ENCODE assay signal across 8 cellular contexts in the genomic region with DNA sequence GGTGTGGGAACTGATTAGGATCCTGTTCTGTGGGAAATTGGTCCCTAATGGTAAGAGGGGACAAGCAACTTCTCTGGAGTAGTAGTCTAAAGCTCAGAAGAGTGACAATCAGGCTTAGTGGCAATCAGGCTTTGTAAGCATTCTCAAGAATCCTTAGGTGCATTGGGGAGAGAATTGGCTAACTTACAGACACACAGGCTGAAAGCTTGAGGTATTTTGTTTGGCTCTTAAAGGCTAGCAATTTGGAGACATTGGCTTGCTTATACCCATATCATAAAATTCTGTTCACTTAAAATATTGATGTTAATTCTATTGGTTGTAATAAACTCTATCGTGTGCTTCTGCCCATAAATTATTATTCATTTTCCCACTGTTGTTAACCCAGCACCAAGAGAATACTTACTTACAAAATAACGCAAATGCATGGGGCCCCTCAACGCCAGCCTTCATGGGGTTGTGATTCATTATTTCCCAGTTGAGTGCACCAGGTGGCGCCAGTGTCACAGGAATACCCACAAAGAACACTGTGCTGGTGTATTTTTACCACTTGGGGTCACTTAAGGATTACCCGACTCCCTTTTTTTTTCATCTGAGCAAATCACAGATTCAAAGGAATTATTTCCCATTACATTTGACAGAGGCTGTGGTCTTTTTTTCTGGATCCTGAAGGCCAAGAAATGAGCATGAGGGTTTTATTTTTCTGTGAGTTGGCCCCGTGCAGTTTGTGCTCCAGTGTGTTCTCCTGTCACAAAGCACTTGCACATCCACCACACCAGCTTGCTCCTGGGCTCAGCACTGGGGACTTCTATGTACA. TPM values are rescaled to one million over a fixed set of nuclear protein-coding genes. Genes with fewer than 3 reads are reported as not detected.
DNase-seq lines count a peak whose midpoint lies in the region; ATAC-seq and TF ChIP-seq lines count a peak whose summit lies in the region.

No MANE protein-coding gene starts in this region.

- peak; percentile 85 for TF ChIP-seq CTCF in DND-41 (IDR thresholded peaks at IDR 0.05; ENCODE audit: borderline replicate concordance, extremely low read depth, low read length, poor library complexity, severe bottlenecking)
- peak; percentile 97 for TF ChIP-seq CTCF in PC-9 (conservative IDR thresholded peaks at IDR 0.05)
- peak; percentile 72 to 90 (median 84) for TF ChIP-seq CTCF in vagina (IDR thresholded peaks at IDR 0.05)

- H3K79me2 ChIP-seq in DND-41 (ENCODE audit: insufficient read depth, low read length) (no peaks in the 10 kb centered on the region), PC-9 (ENCODE audit: low read depth) (no peaks in the 10 kb centered on the region)

- H3K9me2 ChIP-seq in PC-9 (ENCODE audit: insufficient read depth): no peaks in the 10 kb centered on the region

- ATAC-seq in DND-41 (ENCODE audit: insufficient read depth, low read depth): peak; percentile 84
- peak; percentile 71 for ATAC-seq in GM19468 (IDR thresholded peaks at IDR 0.05; ENCODE audit: extremely low read depth, unreplicated experiment)
- peak; percentile 88 for ATAC-seq in HG03565 (IDR thresholded peaks at IDR 0.05; ENCODE audit: unreplicated experiment)

- DNase-seq in DND-41 (peak; percentile 60), PC-9 (peak in 1 of 2 experiments; percentile 51), globus pallidus (ENCODE audit: low spot score) (peak; percentile 81), posterior cingulate gyrus (peak; percentile 45 to 95 (median 81)), vagina (ENCODE audit: extremely low spot score in 2 of 2) (no peak)
- peak; percentile 26 for DNase-seq in activated gamma-delta T cell treated with anti-CD3 and anti-CD28 coated beads, Interleukin-2, amount 50 U/mL, for 16 hours (ENCODE audit: low read depth)

- 0 out of 2 replicates have a peak, but pooled peaks cover 2% of the 10 kb centered on the region for H4K20me1 ChIP-seq in DND-41 (ENCODE audit: insufficient read depth, low read length)
- peaks cover 11% of the 10 kb centered on the region for H4K20me1 ChIP-seq in PC-9 (ENCODE audit: insufficient read depth)

- H3K4me1 ChIP-seq in DND-41 (ENCODE audit: insufficient read depth, low read length) (no peaks in the 10 kb centered on the region), PC-9 (replicated peaks; ENCODE audit: insufficient read depth) (no peaks in the 10 kb centered on the region), vagina (peaks cover 6% of the 10 kb centered on the region)

- no peak for TF ChIP-seq POLR2A in vagina (IDR thresholded peaks at IDR 0.05)

- H3K27ac ChIP-seq in DND-41 (ENCODE audit: low read length) (no peak overlapping the region), PC-9 (no peak overlapping the region), vagina (no peak overlapping the region)

- POLR2A ChIA-PET in PC-9 (lab: Charles Lee; ENCODE audit: unreplicated experiment): no interaction called here

- no TSS peak for BruUV-seq in PC-9 (replicated peaks; lab: Mats Ljungman, UMichigan)

- H3K36me3 ChIP-seq in DND-41 (ENCODE audit: insufficient read depth, low read length) (peaks cover 50% of the 10 kb centered on the region), PC-9 (ENCODE audit: low read depth) (peaks cover 4% of the 10 kb centered on the region; the same call in 1 of the 2 replicates), vagina (peaks cover 0 to 18% of the 10 kb centered on the region in 2 donors)

- H3K4me2 ChIP-seq in DND-41 (ENCODE audit: insufficient read depth, low read length) (no peak overlapping the region), PC-9 (no peak overlapping the region)

- H3F3A ChIP-seq in PC-9 (ENCODE audit: insufficient read depth, low read depth): peaks cover 15% of the 10 kb centered on the region

- H3K9me3 ChIP-seq in DND-41 (ENCODE audit: insufficient read depth, low read length, severe bottlenecking) (no peaks in the 10 kb centered on the region), PC-9 (ENCODE audit: insufficient read depth, low read depth) (no peaks in the 10 kb centered on the region), vagina (no peaks in the 10 kb centered on the region)

- no peak overlapping the region for H3K4me3 ChIP-seq in DND-41 (ENCODE audit: low read depth in 1 of 2, low read length in 2 of 2)
- no peak overlapping the region for H3K4me3 ChIP-seq in PC-9
- no peak overlapping the region for H3K4me3 ChIP-seq in vagina

- no peaks in the 10 kb centered on the region for H3K27me3 ChIP-seq in DND-41 (ENCODE audit: insufficient read depth, low read length, poor library complexity)
- no peaks in the 10 kb centered on the region for H3K27me3 ChIP-seq in PC-9 (ENCODE audit: insufficient read depth, low read depth)
- H3K27me3 ChIP-seq in vagina: no peaks in the 10 kb centered on the region

- H2AFZ ChIP-seq in DND-41 (ENCODE audit: low read depth, low read length) (no peak overlapping the region), PC-9 (no peak overlapping the region)

- H3K9ac ChIP-seq in DND-41 (ENCODE audit: low read depth, low read length): no peak overlapping the region

- CTCF ChIA-PET in PC-9 (lab: Charles Lee): no interaction called here

- intact Hi-C loops in PC-9 (cut with micrococcal nuclease; ENCODE audit: unreplicated experiment): loop anchor here (1.0 kb wide), 4 partner anchors 645 to 1120 kb away; no protein-coding TSS in a partner anchor
- intact Hi-C loops in posterior cingulate gyrus (cut with DNase I): loop anchor here (1.0 to 5.0 kb wide), 6 partner anchors 302 to 972 kb away; no protein-coding TSS in a partner anchor
- intact Hi-C loops in vagina (cut with DNase I): no loop called here

RNA-seq across cellular contexts. Expression of gene DDX1, which starts 45.5 kb away (rescaled TPM):
- total RNA-seq in PC-9 (2021) (54.2 and 70.7 TPM in 2 replicates), vagina (48.1 TPM)

Comparison
In these comparisons a context has a peak if more than half of its experiments do, and no peak if none do; other contexts are left out.
1. DNase-seq: peak in DND-41 (single experiment), activated gamma-delta T cell treated with anti-CD3 and anti-CD28 coated beads, Interleukin-2, amount 50 U/mL, for 16 hours (single experiment), globus pallidus (single experiment) and posterior cingulate gyrus (10 of 10); none in vagina (0 of 2).
2. Peak in every context shown above with its lines, with median percentiles within 50 percentile points of each other: ATAC-seq and CTCF ChIP-seq.